Comparison of ENCODE assay signal across 12 cellular contexts in genomic region chr20:56417911-56418310, GRCh38. TPM values are rescaled to one million over a fixed set of nuclear protein-coding genes. Genes with fewer than 3 reads are reported as not detected.
DNase-seq lines count a peak whose midpoint lies in the region; ATAC-seq, FAIRE-seq and TF ChIP-seq lines count a peak whose summit lies in the region.
"Had no signal": no experiment of that assay in that cellular context is flagged by ENCODE, and none has a peak within 500 bp of the region (broad histone marks: within the 10 kb centered on the region; RNA-seq: fewer than 3 reads in every experiment).

No MANE protein-coding gene starts in this region.

- no peaks in the 10 kb centered on the region for H3K36me3 ChIP-seq in ascending aorta
- no peaks in the 10 kb centered on the region for H3K36me3 ChIP-seq in lower lobe of right lung
- no peaks in the 10 kb centered on the region for H3K36me3 ChIP-seq in kidney (ENCODE audit: control insufficient read depth in 1 of 2, insufficient read depth in 2 of 2, low read length in 2 of 2)

- no peaks in the 10 kb centered on the region for H3K27me3 ChIP-seq in ascending aorta
- no peaks in the 10 kb centered on the region for H3K27me3 ChIP-seq in lower lobe of right lung (ENCODE audit: low read depth)

- no peaks in the 10 kb centered on the region for H3K4me1 ChIP-seq in ascending aorta
- H3K4me1 ChIP-seq in lower lobe of right lung, result peaks cover 61% of the 10 kb centered on the region
- H3K4me1 ChIP-seq in kidney (ENCODE audit: control insufficient read depth in 1 of 2, insufficient read depth in 1 of 2, low read depth in 1 of 2, low read length in 2 of 2), result no peaks in the 10 kb centered on the region

- DNase-seq in ACHN (peak; percentile 20), ELR (ENCODE audit: low read depth) (peak; percentile 86), ascending aorta (ENCODE audit: low spot score in 2 of 2) (no peak), lower lobe of right lung (no peak), kidney (no peak), RCC 7860 (ENCODE audit: low spot score) (no peak)
- DNase-seq in stimulated activated CD4-positive, alpha-beta T cell treated with anti-CD3 and anti-CD28 coated beads, Interleukin-2, amount 100 ng/mL, for 48 hours, result no peak
- DNase-seq: COR-L47, NCI-H1417 treated with DMSO at 0.1 percent for 48 hours, T1000 had no signal

- H3K27ac ChIP-seq in ascending aorta (peak overlapping the region; percentile 7 to 30), lower lobe of right lung (peak overlapping the region; percentile 78), kidney (ENCODE audit: low read depth in 2 of 2, low read length in 2 of 2) (no peak overlapping the region)

- in situ Hi-C loops in ACHN (cut with HindIII; ENCODE audit: low pct_ligation_motif_present, low pct_unique_long_range_greater_than_20kb, low sequenced_read_pairs), result no loop called here

- no peak for ATAC-seq in lower lobe of right lung
- ATAC-seq in HG02759 (IDR thresholded peaks at IDR 0.05; ENCODE audit: unreplicated experiment), result no peak

- intact Hi-C loops in ascending aorta (cut with DNase I) (no loop called here), lower lobe of right lung (cut with DNase I) (no loop called here), kidney (cut with DNase I) (no loop called here)

- H3K9me3 ChIP-seq in ascending aorta (no peaks in the 10 kb centered on the region), lower lobe of right lung (no peaks in the 10 kb centered on the region), kidney (ENCODE audit: control insufficient read depth in 1 of 2, low read length in 2 of 2) (no peaks in the 10 kb centered on the region)

- TF ChIP-seq CTCF in ascending aorta (IDR thresholded peaks at IDR 0.05) (no peak), lower lobe of right lung (IDR thresholded peaks at IDR 0.05) (no peak), kidney (IDR thresholded peaks at IDR 0.05; ENCODE audit: borderline replicate concordance, extremely low read depth, insufficient read depth) (no peak)

- no peak overlapping the region for H3K9ac ChIP-seq in kidney (ENCODE audit: low read length in 2 of 2)

- H3K4me3 ChIP-seq in ascending aorta (no peak overlapping the region), lower lobe of right lung (peak overlapping the region; percentile 25), kidney (ENCODE audit: low read length in 2 of 2) (no peak overlapping the region)

- no peak for FAIRE-seq in kidney (lab: Jason Lieb, UNC)
- no peak for FAIRE-seq in RCC 7860 (lab: Jason Lieb, UNC)
- FAIRE-seq: GM12892 had no signal

RNA-seq across cellular contexts. Expression of gene CASS4, which starts 5.9 kb away (rescaled TPM):
- 11.2 TPM for total RNA-seq in ascending aorta
- total RNA-seq in lower lobe of right lung, result 23.9 TPM
- 3.0 TPM for total RNA-seq in kidney
- polyA plus RNA-seq in kidney (ENCODE audit: insufficient read depth, low read depth, low replicate concordance), result 0.22 TPM

RNA-seq across cellular contexts. Expression of gene CSTF1, which starts 25.5 kb away (rescaled TPM):
- 13.7 TPM for total RNA-seq in ascending aorta
- total RNA-seq in lower lobe of right lung, result 24.4 TPM
- 30.7 TPM for total RNA-seq in kidney
- 16.2 TPM for polyA plus RNA-seq in kidney (ENCODE audit: insufficient read depth, low read depth, low replicate concordance)

RNA-seq across cellular contexts. Expression of gene AURKA, which starts 25.9 kb away (rescaled TPM):
- total RNA-seq in ascending aorta (not detected), lower lobe of right lung (2.5 TPM), kidney (2.7 TPM)
- 3.3 TPM for polyA plus RNA-seq in kidney (ENCODE audit: insufficient read depth, low read depth, low replicate concordance)

RNA-seq across cellular contexts. Expression of gene RTF2, which starts 50.5 kb away (rescaled TPM):
- total RNA-seq in ascending aorta (54.5 TPM), lower lobe of right lung (68.6 TPM), kidney (75.1 TPM)
- polyA plus RNA-seq in kidney (ENCODE audit: insufficient read depth, low read depth, low replicate concordance), result 112 TPM

RNA-seq across cellular contexts. Expression of gene FAM210B, which starts 59.1 kb away (rescaled TPM):
- total RNA-seq in ascending aorta (17.9 TPM), lower lobe of right lung (36.4 TPM), kidney (27.2 TPM)
- polyA plus RNA-seq in kidney (ENCODE audit: insufficient read depth, low read depth, low replicate concordance), result 34.5 TPM

Comparison
In these comparisons a context has a peak if more than half of its experiments do, and no peak if none do; other contexts are left out.
1. DNase-seq: peak in ACHN (single experiment) and ELR (single experiment); none in ascending aorta (0 of 2), lower lobe of right lung (single experiment), kidney (single experiment), stimulated activated CD4-positive, alpha-beta T cell treated with anti-CD3 and anti-CD28 coated beads, Interleukin-2, amount 100 ng/mL, for 48 hours (0 of 2) and RCC 7860 (single experiment).
2. H3K27ac ChIP-seq: peak in ascending aorta (2 of 2) and lower lobe of right lung (single experiment); none in kidney (0 of 2).